Comparison of ENCODE assay signal across 20 cellular contexts in the genomic region with DNA sequence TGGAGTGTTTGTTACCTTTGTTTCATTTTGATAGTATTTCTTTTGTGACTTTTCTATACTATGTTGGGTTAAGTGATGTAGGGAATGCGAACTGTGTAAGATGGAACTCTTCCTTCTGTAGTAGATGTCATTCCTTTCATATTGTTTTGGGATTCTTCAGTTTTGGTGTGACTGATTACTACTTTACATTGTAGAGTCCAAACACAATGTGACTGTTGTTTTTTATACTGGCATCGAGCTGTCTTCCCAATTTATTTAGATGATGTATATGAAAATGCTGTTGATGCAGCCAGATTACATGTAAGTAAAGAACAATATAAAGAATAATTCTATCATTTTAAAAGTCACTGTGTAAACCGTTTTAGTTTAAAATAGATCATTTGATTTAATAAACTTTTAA.
"Had no signal": no experiment of that assay in that cellular context is flagged by ENCODE, and none has a peak within 500 bp of the region (broad histone marks: within the 10 kb centered on the region; RNA-seq: fewer than 3 reads in every experiment).

No MANE protein-coding gene starts in this region.

- H3K9me2 ChIP-seq: SK-N-SH had no signal

- H3K27ac ChIP-seq: KMS-11, RWPE1 had no signal

- H3K4me2 ChIP-seq: KMS-11, SK-N-SH had no signal

- H3K9ac ChIP-seq: KMS-11, SK-N-SH had no signal

- H3K9me3 ChIP-seq: SK-N-SH had no signal

- DNase-seq: IMR-90, Kasumi-1, MM.1S, NCI-H1092 treated with DMSO at 0.1 percent for 48 hours, NCI-H1436, NCI-H187, NCI-H2029, NCI-H2081 treated with DMSO at 0.1 percent for 48 hours, NCI-H2171, NCI-H226, NCI-H446, NCI-H510A, NCI-H524 treated with DMSO at 0.1 percent for 48 hours, NCI-H69, NCI-H774, SHP77, SK-N-SH, SW 1271 had no signal
